Comparison of ENCODE assay signal across 11 cellular contexts in the genomic region with DNA sequence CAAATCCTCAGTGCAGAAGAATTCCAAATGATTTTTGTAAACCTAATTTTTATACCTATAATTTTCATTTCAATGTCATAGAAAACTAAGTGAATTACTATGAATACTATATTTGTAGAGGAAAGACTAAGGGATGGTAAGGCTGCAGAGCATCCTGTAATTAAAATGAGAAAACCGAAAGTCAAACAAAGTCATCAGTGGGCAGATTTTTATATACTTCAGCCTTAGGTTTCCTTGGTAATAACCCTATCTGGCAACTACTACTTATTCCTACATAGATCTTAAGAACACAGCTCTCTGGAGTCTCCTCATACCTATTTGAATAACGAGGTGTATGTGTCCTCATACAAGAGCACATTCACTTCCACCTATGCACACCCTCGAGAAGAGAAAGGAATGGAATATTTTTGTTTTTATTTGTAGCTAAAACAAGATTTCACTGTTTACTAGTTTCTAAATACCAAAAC.
DNase-seq lines count a peak whose midpoint lies in the region; ATAC-seq, FAIRE-seq and TF ChIP-seq lines count a peak whose summit lies in the region.
"Had no signal": no experiment of that assay in that cellular context is flagged by ENCODE, and none has a peak within 500 bp of the region (broad histone marks: within the 10 kb centered on the region; RNA-seq: fewer than 3 reads in every experiment).

No MANE protein-coding gene starts in this region.

- peaks cover 7% of the 10 kb centered on the region for H3K4me1 ChIP-seq in DOHH2 (ENCODE audit: control insufficient read depth, low read length)
- peaks cover 23% of the 10 kb centered on the region for H3K4me1 ChIP-seq in astrocyte (ENCODE audit: insufficient read depth, low read length)
- peaks cover 0 to 7% of the 10 kb centered on the region in 2 donors for H3K4me1 ChIP-seq in adrenal gland (replicated peaks in 1 of 2)
- H3K4me1 ChIP-seq in spleen: peaks cover 0 to 21% (median 13%) of the 10 kb centered on the region in 6 donors

- H3K27ac Mint-ChIP-seq in astrocyte (ENCODE audit: unreplicated experiment): peak overlapping the region; percentile 99
- H3K27ac Mint-ChIP-seq: GM23338 had no signal

- no peak overlapping the region for H2AFZ ChIP-seq in astrocyte (ENCODE audit: low read depth, low read length)
- H2AFZ ChIP-seq: GM23338 had no signal

- intact Hi-C loops in adrenal gland (cut with DNase I) (no loop called here), spleen (cut with DNase I; ENCODE audit: low total_unique reads) (no loop called here)

- H3K4me2 ChIP-seq in DOHH2 (ENCODE audit: low read length) (peak overlapping the region; percentile 25; the same call in 1 of the 2 replicates), astrocyte (ENCODE audit: low read length) (peak overlapping the region; percentile 79)
- H3K4me2 ChIP-seq: GM23338 had no signal

- ATAC-seq in HG02970 (IDR thresholded peaks at IDR 0.05; ENCODE audit: low FRiP score, unreplicated experiment): peak; percentile 21
- ATAC-seq in omental fat pad (ENCODE audit: low FRiP score): peak; percentile 13

- TF ChIP-seq POLR2A in adrenal gland (IDR thresholded peaks at IDR 0.05) (no peak), spleen (IDR thresholded peaks at IDR 0.05) (no peak)

- H3K27ac ChIP-seq in DOHH2 (ENCODE audit: low read depth, low read length) (no peak overlapping the region), astrocyte (ENCODE audit: low read depth, low read length) (peak overlapping the region; percentile 95), adrenal gland (peak overlapping the region in 1 of 5 donors; percentile 83), spleen (peak overlapping the region in 2 of 8 donors; percentile 70 to 74)

- H3K4me3 ChIP-seq in DOHH2 (ENCODE audit: low read length): no peak overlapping the region
- H3K4me3 ChIP-seq in astrocyte (ENCODE audit: insufficient read depth, low read depth, low read length): no peak overlapping the region
- H3K4me3 ChIP-seq in adrenal gland: peak overlapping the region in 1 of 4 donors; percentile 31
- H3K4me3 ChIP-seq in spleen: peak overlapping the region in 1 of 8 donors; percentile 39
- H3K4me3 ChIP-seq: GM23338 had no signal

- FAIRE-seq in astrocyte (lab: Jason Lieb, UNC): no peak

- 44 to 66% (median 54%) methylated on average over 3 of the region's 3 CpGs for WGBS in adrenal gland, 4 donors
- WGBS in spleen, 5 donors: 42 to 72% (median 50%) methylated on average over 3 of the region's 3 CpGs

- H3K36me3 ChIP-seq in DOHH2 (ENCODE audit: control insufficient read depth, low read length) (no peaks in the 10 kb centered on the region), astrocyte (ENCODE audit: insufficient read depth, low read length) (no peaks in the 10 kb centered on the region), adrenal gland (replicated peaks in 1 of 2) (no peaks in the 10 kb centered on the region), spleen (no peaks in the 10 kb centered on the region)

- H3K9me3 ChIP-seq in DOHH2 (ENCODE audit: control insufficient read depth, insufficient read depth, low read length): no peaks in the 10 kb centered on the region
- no peaks in the 10 kb centered on the region for H3K9me3 ChIP-seq in astrocyte (ENCODE audit: insufficient read depth, low read depth, low read length)
- H3K9me3 ChIP-seq in adrenal gland (replicated peaks in 1 of 3): no peaks in the 10 kb centered on the region
- H3K9me3 ChIP-seq in spleen: no peaks in the 10 kb centered on the region

- H3K27me3 ChIP-seq in DOHH2 (ENCODE audit: control insufficient read depth, low read length) (peaks cover 17% of the 10 kb centered on the region), astrocyte (ENCODE audit: insufficient read depth, low read length) (no peaks in the 10 kb centered on the region), adrenal gland (no peaks in the 10 kb centered on the region), spleen (replicated peaks in 1 of 7) (no peaks in the 10 kb centered on the region)

- peaks cover 35% of the 10 kb centered on the region for H3K4me1 Mint-ChIP-seq in astrocyte (ENCODE audit: low read depth, unreplicated experiment)

- no peaks in the 10 kb centered on the region for H3F3A ChIP-seq in DOHH2 (ENCODE audit: control insufficient read depth, insufficient read depth)

- H3K36me3 Mint-ChIP-seq in astrocyte (ENCODE audit: low read depth, unreplicated experiment): no peaks in the 10 kb centered on the region

- peak overlapping the region; percentile 80 for H3K9ac ChIP-seq in astrocyte (ENCODE audit: low read length)

- TF ChIP-seq CTCF in DOHH2 (IDR thresholded peaks at IDR 0.05; ENCODE audit: low read depth, low read length, poor library complexity, severe bottlenecking) (no peak), astrocyte (IDR thresholded peaks at IDR 0.05; ENCODE audit: insufficient read depth, low read depth, low read length) (no peak), omental fat pad (IDR thresholded peaks at IDR 0.05) (no peak), adrenal gland (IDR thresholded peaks at IDR 0.05) (no peak), spleen (IDR thresholded peaks at IDR 0.05 in 8 of 11, conservative IDR thresholded peaks at IDR 0.05 in 3 of 11) (no peak)

- no peaks in the 10 kb centered on the region for H3K9me2 ChIP-seq in DOHH2 (replicated peaks; ENCODE audit: control insufficient read depth, low read length)

- no peaks in the 10 kb centered on the region for H3K9me3 Mint-ChIP-seq in astrocyte (ENCODE audit: unreplicated experiment)
- H3K9me3 Mint-ChIP-seq: GM23338; naive thymus-derived CD8-positive, alpha-beta T cell had no signal

- H3K79me2 ChIP-seq in DOHH2 (ENCODE audit: control insufficient read depth, low read length) (no peaks in the 10 kb centered on the region), astrocyte (ENCODE audit: insufficient read depth, low read length) (no peaks in the 10 kb centered on the region)

- DNase-seq in astrocyte (ENCODE audit: low read depth) (no peak), omental fat pad (ENCODE audit: low spot score) (no peak), adrenal gland (no peak), spleen (no peak), anterior cingulate cortex (lab: John Stamatoyannopoulos, UW) (no peak)
- DNase-seq in NK-92 treated with Interleukin-12 subunit alpha and Interleukin-12 subunit beta, amount 100 ng/mL, for 24 hours (lab: John Stamatoyannopoulos, UW): no peak
- DNase-seq: naive thymus-derived CD8-positive, alpha-beta T cell; NCI-H82 had no signal

- no peaks in the 10 kb centered on the region for H3K27me3 Mint-ChIP-seq in astrocyte (ENCODE audit: low read depth, unreplicated experiment)
- H3K27me3 Mint-ChIP-seq: naive thymus-derived CD8-positive, alpha-beta T cell had no signal

- H4K20me1 ChIP-seq in DOHH2 (ENCODE audit: control insufficient read depth, insufficient read depth, low read depth, low read length) (no peaks in the 10 kb centered on the region), astrocyte (ENCODE audit: insufficient read depth, low read length) (no peaks in the 10 kb centered on the region)

- no peak overlapping the region for H3K4me3 Mint-ChIP-seq in astrocyte (ENCODE audit: unreplicated experiment)
- H3K4me3 Mint-ChIP-seq: GM23338 had no signal
